In genomic region chr7:151795168-151795754, GRCh38 we compare ENCODE assay signal across 8 cellular contexts.
DNase-seq lines count a peak whose midpoint lies in the region; TF ChIP-seq lines count a peak whose summit lies in the region.

No MANE protein-coding gene starts in this region.

- DNase-seq in GM20000 (ENCODE audit: low spot score) (peak; percentile 59), T follicular helper cell (ENCODE audit: low read depth) (peak; percentile 35), germinal center (ENCODE audit: low spot score) (no peak), NCI-H1048 (lab: John Stamatoyannopoulos, UW) (no peak), NCI-H345 (lab: John Stamatoyannopoulos, UW) (no peak), A673 (ENCODE audit: low spot score) (no peak)
- peak; percentile 37 for DNase-seq in central memory CD4-positive, alpha-beta T cell
- peak; percentile 66 for DNase-seq in stimulated activated CD8-positive, alpha-beta memory T cell treated with anti-CD3 and anti-CD28 coated beads, Interleukin-4, amount 100 ng/mL, for 24 hours (ENCODE audit: low read depth)

- POLR2A ChIA-PET in A673 (lab: Charles Lee; ENCODE audit: low non-redundant PET): no interaction called here

- no TSS peak for BruUV-seq in A673 (replicated peaks; lab: Mats Ljungman, UMichigan)

- CTCF ChIA-PET in A673 (lab: Charles Lee): no interaction called here

- intact Hi-C loops in A673 (cut with micrococcal nuclease; ENCODE audit: unreplicated experiment): no loop called here

- no peak for TF ChIP-seq CTCF in GM20000 (IDR thresholded peaks at IDR 0.05; ENCODE audit: extremely low read depth, missing control alignments)
- no peak for TF ChIP-seq CTCF in A673 (conservative IDR thresholded peaks at IDR 0.05; ENCODE audit: low read depth, low read length)

- no peaks in the 10 kb centered on the region for H3K27me3 ChIP-seq in A673 (replicated peaks; ENCODE audit: insufficient read depth, low read depth, low read length, poor library complexity)

- H3K36me3 ChIP-seq in A673 (ENCODE audit: insufficient read depth, low read length, poor library complexity, severe bottlenecking): no peaks in the 10 kb centered on the region

- no peak overlapping the region for H3K27ac ChIP-seq in A673 (ENCODE audit: low read depth, low read length, poor library complexity, severe bottlenecking)

- H3K4me1 ChIP-seq in A673 (ENCODE audit: insufficient read depth, low read length, poor library complexity, severe bottlenecking): peaks cover 17% of the 10 kb centered on the region

- no peak overlapping the region for H3K4me3 ChIP-seq in A673 (ENCODE audit: low read depth, low read length, poor library complexity, severe bottlenecking)

- H3K9me3 ChIP-seq in A673 (ENCODE audit: low read depth, low read length, poor library complexity, severe bottlenecking): no peaks in the 10 kb centered on the region

Comparison
In these comparisons a context has a peak if more than half of its experiments do, and no peak if none do; other contexts are left out.
1. DNase-seq: peak in GM20000 (single experiment), T follicular helper cell (single experiment), central memory CD4-positive, alpha-beta T cell (single experiment) and stimulated activated CD8-positive, alpha-beta memory T cell treated with anti-CD3 and anti-CD28 coated beads, Interleukin-4, amount 100 ng/mL, for 24 hours (single experiment); none in germinal center (single experiment), NCI-H1048 (single experiment), NCI-H345 (single experiment) and A673 (single experiment).